ENCODE assay signal across 23 cellular contexts in genomic region chr2:98572211-98572610, GRCh38.
"Had no signal": no experiment of that assay in that cellular context is flagged by ENCODE, and none has a peak within 500 bp of the region (broad histone marks: within the 10 kb centered on the region; RNA-seq: fewer than 3 reads in every experiment).

No MANE protein-coding gene starts in this region.

- H3K27ac ChIP-seq: SJCRH30 had no signal

- H3K36me3 ChIP-seq: SJCRH30 had no signal

- H3K27me3 ChIP-seq: MG63, SJCRH30 had no signal

- DNase-seq: IMR-90, Karpas-422, KG1, MG63, NCI-H1092, NCI-H1105 treated with DMSO at 0.1 percent for 48 hours, NCI-H1417 treated with DMSO at 0.1 percent for 48 hours, NCI-H146, NCI-H1694 treated with DMSO at 0.1 percent for 48 hours, NCI-H1930, NCI-H2081, NCI-H2171, NCI-H226, NCI-H446, NCI-H510A, NCI-H524 treated with DMSO at 0.1 percent for 48 hours, NCI-H69, NCI-H774, SHP77 treated with DMSO at 0.1 percent for 48 hours, SJCRH30 had no signal

- H3K9me3 ChIP-seq: MG63, SJCRH30 had no signal

- H3K4me1 ChIP-seq: SJCRH30 had no signal

- ATAC-seq: HepG2, Right ventricle myocardium inferior, SK-N-SH treated with all-trans-retinoic acid at 6 μM for 48 hours had no signal

- H3K4me3 ChIP-seq: MG63, SJCRH30 had no signal
